Comparison of ENCODE assay signal across 17 cellular contexts in genomic region chr14:59931237-59931636, GRCh38. TPM values are rescaled to one million over a fixed set of nuclear protein-coding genes. Genes with fewer than 3 reads are reported as not detected.
A peak's percentile ranks its signal among the peaks of the same experiment; 100 is the strongest.
DNase-seq lines count a peak whose midpoint lies in the region; ATAC-seq and TF ChIP-seq lines count a peak whose summit lies in the region.
"Had no signal": no experiment of that assay in that cellular context is flagged by ENCODE, and none has a peak within 500 bp of the region (broad histone marks: within the 10 kb centered on the region; RNA-seq: fewer than 3 reads in every experiment).

No MANE protein-coding gene starts in this region.

- TF ChIP-seq CTCF in VCaP (conservative IDR thresholded peaks at IDR 0.05) (no peak), colonic mucosa (IDR thresholded peaks at IDR 0.05) (no peak), mucosa of descending colon (IDR thresholded peaks at IDR 0.05) (no peak)

- no peaks in the 10 kb centered on the region for H3K27me3 ChIP-seq in colonic mucosa

- H3K9ac ChIP-seq in colonic mucosa (ENCODE audit: low read depth in 2 of 2, low read length in 2 of 2), result no peak overlapping the region
- H3K9ac ChIP-seq: GM23248 had no signal

- H3K27ac ChIP-seq in VCaP (peak overlapping the region; percentile 99), colonic mucosa (no peak overlapping the region)
- H3K27ac ChIP-seq: GM23248 had no signal

- intact Hi-C loops in colonic mucosa (cut with DNase I) (no loop called here), mucosa of descending colon (cut with DNase I, micrococcal nuclease) (no loop called here)

- H3K36me3 ChIP-seq in colonic mucosa, result no peaks in the 10 kb centered on the region
- H3K36me3 ChIP-seq in mucosa of descending colon (ENCODE audit: low read depth), result no peaks in the 10 kb centered on the region

- H3K4me1 ChIP-seq in colonic mucosa (peaks cover 3% of the 10 kb centered on the region), mucosa of descending colon (ENCODE audit: low read depth) (no peaks in the 10 kb centered on the region)

- H3K9me3 ChIP-seq in colonic mucosa (no peaks in the 10 kb centered on the region), mucosa of descending colon (no peaks in the 10 kb centered on the region)

- H3K4me3 ChIP-seq in colonic mucosa (no peak overlapping the region), mucosa of descending colon (no peak overlapping the region)
- H3K4me3 ChIP-seq: GM23248 had no signal

- DNase-seq in colonic mucosa, result peak; percentile 29
- DNase-seq in mucosa of descending colon, result no peak
- DNase-seq in kidney glomerular epithelial cell (lab: John Stamatoyannopoulos, UW), result no peak
- no peak for DNase-seq in activated T-cell treated with anti-CD3 and anti-CD28 coated beads, Interleukin-2, amount 50 U/mL, for 48 hours
- DNase-seq: C1 segment of cervical spinal cord; Calu3; CD4-positive, alpha-beta memory T cell; COR-L47; DMS53; DND-41; GM23248; H7; HCEC 1CT had no signal

- ATAC-seq in mucosa of descending colon, result peak; percentile 95
- no peak for ATAC-seq in GM19023 (IDR thresholded peaks at IDR 0.05; ENCODE audit: unreplicated experiment)

RNA-seq across cellular contexts. Expression of gene LRRC9, which starts 11.3 kb away (rescaled TPM):
- total RNA-seq in colonic mucosa (under 1 TPM in 1 of 2 donors, not detected in 1; 0.20 TPM), mucosa of descending colon (under 1 TPM in 1 of 3 donors, not detected in 2; 0.58 TPM)
- total RNA-seq: A172, A673, Calu3, GM23248 had no signal
